ENCODE assay signal across 25 cellular contexts in the genomic region with DNA sequence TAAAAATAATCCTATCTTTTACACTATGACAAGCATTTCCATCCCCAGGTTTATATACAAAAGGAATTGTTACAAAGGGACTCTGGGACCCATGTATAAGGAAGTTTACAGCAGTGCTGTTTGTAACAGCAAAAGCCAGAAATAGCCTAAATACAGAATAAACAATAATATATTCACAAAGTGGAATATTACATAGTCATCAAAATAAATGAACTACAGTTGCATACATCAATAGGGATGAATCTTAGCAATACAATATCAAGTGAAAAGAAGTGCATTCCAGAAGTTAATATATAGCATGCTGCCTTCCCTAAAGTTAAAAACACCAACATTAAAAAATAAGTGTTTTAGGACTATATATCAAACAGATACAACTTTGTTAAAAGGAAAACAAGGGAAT.
DNase-seq lines count a peak whose midpoint lies in the region; ATAC-seq, FAIRE-seq and TF ChIP-seq lines count a peak whose summit lies in the region.
"Had no signal": no experiment of that assay in that cellular context is flagged by ENCODE, and none has a peak within 500 bp of the region (broad histone marks: within the 10 kb centered on the region; RNA-seq: fewer than 3 reads in every experiment).

No MANE protein-coding gene starts in this region.

- H3K9me3 ChIP-seq in HepG2 (ENCODE audit: low read length), result 0 out of 2 replicates have a peak, but pooled peaks cover 4% of the 10 kb centered on the region
- peaks cover 0 to 4% (median 0%) of the 10 kb centered on the region in 4 donors for H3K9me3 ChIP-seq in right lobe of liver
- H3K9me3 ChIP-seq in IMR-90 (ENCODE audit: control insufficient read depth, insufficient read depth, low read length), result peaks cover 5% of the 10 kb centered on the region
- H3K9me3 ChIP-seq in upper lobe of right lung, result no peaks in the 10 kb centered on the region
- H3K9me3 ChIP-seq: BE2C had no signal

- in situ Hi-C loops in HepG2 (cut with HindIII; ENCODE audit: extremely low pct_ligation_motif_present, low pct_unique_long_range_greater_than_20kb) (no loop called here), IMR-90 (cut with MboI; ENCODE audit: low sequenced_read_pairs) (no loop called here)

- H3K4me2 ChIP-seq in HepG2 (ENCODE audit: low read depth, low read length) (no peak overlapping the region), IMR-90 (ENCODE audit: low read depth, low read length) (no peak overlapping the region)
- H3K4me2 ChIP-seq: BLaER1 had no signal

- TF ChIP-seq CTCF in HepG2 (CRISPR knock-in tag; IDR thresholded peaks at IDR 0.05), result no peak
- no peak for TF ChIP-seq CTCF in right lobe of liver (IDR thresholded peaks at IDR 0.05)
- TF ChIP-seq CTCF in IMR-90 (conservative IDR thresholded peaks at IDR 0.05; ENCODE audit: low read depth, low read length), result no peak
- no peak for TF ChIP-seq CTCF in upper lobe of right lung (IDR thresholded peaks at IDR 0.05)

- H3K27me3 ChIP-seq in HepG2 (ENCODE audit: control insufficient read depth in 1 of 2, insufficient read depth in 2 of 2, low read length in 2 of 2), result peaks cover 0 to 4% of the 10 kb centered on the region in 2 experiments; a peak in 2 of 5 replicates
- no peaks in the 10 kb centered on the region for H3K27me3 ChIP-seq in right lobe of liver
- H3K27me3 ChIP-seq in IMR-90 (ENCODE audit: control insufficient read depth, insufficient read depth, low read length), result peaks cover under 1% of the 10 kb centered on the region; the same call in 1 of the 2 replicates
- no peaks in the 10 kb centered on the region for H3K27me3 ChIP-seq in upper lobe of right lung
- H3K27me3 ChIP-seq: BE2C, BLaER1 had no signal

- TF ChIP-seq EP300 in HepG2 (IDR thresholded peaks at IDR 0.05; ENCODE audit: low read depth in 2 of 2, low read length in 2 of 2) (no peak), HepG2 (CRISPR knock-in tag; IDR thresholded peaks at IDR 0.05; ENCODE audit: borderline replicate concordance) (no peak)

- H2BK15ac ChIP-seq in IMR-90 (ENCODE audit: low read depth, low read length), result no peak overlapping the region

- no peak overlapping the region for H3K18ac ChIP-seq in IMR-90 (ENCODE audit: low read depth, low read length)

- H2AFZ ChIP-seq in HepG2 (ENCODE audit: low read length) (no peak overlapping the region), IMR-90 (replicated peaks; ENCODE audit: low read length, poor library complexity) (no peak overlapping the region)

- H3K4me1 ChIP-seq in HepG2 (ENCODE audit: insufficient read depth, low read length) (peaks cover 8% of the 10 kb centered on the region; the same call in 1 of the 2 replicates), right lobe of liver (no peaks in the 10 kb centered on the region), IMR-90 (ENCODE audit: control insufficient read depth, insufficient read depth, low read length) (no peaks in the 10 kb centered on the region), upper lobe of right lung (no peaks in the 10 kb centered on the region)
- H3K4me1 ChIP-seq: BE2C, BLaER1 had no signal

- POLR2A ChIA-PET in HepG2 (lab: Yijun Ruan, JAX) (no interaction called here), IMR-90 (lab: Charles Lee; ENCODE audit: unreplicated experiment) (no interaction called here)

- H3K4me3 ChIP-seq in HepG2 (replicated peaks in 1 of 3; ENCODE audit: insufficient read depth in 1 of 3, low read depth in 2 of 3, low read length in 3 of 3), result no peak overlapping the region
- no peak overlapping the region for H3K4me3 ChIP-seq in right lobe of liver
- H3K4me3 ChIP-seq in IMR-90 (ENCODE audit: insufficient read depth, low read depth, low read length), result no peak overlapping the region
- H3K4me3 ChIP-seq in upper lobe of right lung, result no peak overlapping the region
- H3K4me3 ChIP-seq: BLaER1, GM12878 had no signal

- no peak overlapping the region for H3K9ac ChIP-seq in HepG2 (ENCODE audit: insufficient read depth, low read depth, low read length)
- H3K9ac ChIP-seq in IMR-90 (ENCODE audit: low read depth, low read length), result no peak overlapping the region
- H3K9ac ChIP-seq: BLaER1 had no signal

- H3K36me3 ChIP-seq in HepG2 (replicated peaks in 1 of 2; ENCODE audit: control insufficient read depth in 1 of 2, insufficient read depth in 2 of 2, low read length in 2 of 2) (no peaks in the 10 kb centered on the region), right lobe of liver (no peaks in the 10 kb centered on the region), IMR-90 (ENCODE audit: control insufficient read depth, insufficient read depth, low read length) (no peaks in the 10 kb centered on the region), upper lobe of right lung (no peaks in the 10 kb centered on the region)
- H3K36me3 ChIP-seq: BE2C, BLaER1 had no signal

- TF ChIP-seq POLR2A in HepG2 (IDR thresholded peaks at IDR 0.05; ENCODE audit: insufficient read depth in 1 of 2, low read depth in 2 of 2, low read length in 2 of 2) (no peak), right lobe of liver (IDR thresholded peaks at IDR 0.05) (no peak), IMR-90 (IDR thresholded peaks at IDR 0.05; ENCODE audit: low read depth, low read length) (no peak)

- no peak for FAIRE-seq in HepG2 (lab: Jason Lieb, UNC)
- FAIRE-seq: GM12878, GM12892, GM18507, GM19239 had no signal

- H3K79me1 ChIP-seq in IMR-90 (ENCODE audit: low read depth in 1 of 2, low read length in 2 of 2), result no peaks in the 10 kb centered on the region

- H2AK9ac ChIP-seq in IMR-90 (replicated peaks; ENCODE audit: low read depth, low read length, poor library complexity), result no peak overlapping the region

- intact Hi-C loops in HepG2 (cut with micrococcal nuclease; ENCODE audit: unreplicated experiment), result no loop called here
- intact Hi-C loops in right lobe of liver (cut with DNase I), result no loop called here
- intact Hi-C loops in IMR-90 (cut with micrococcal nuclease), result no loop called here
- intact Hi-C loops in upper lobe of right lung (cut with DNase I), result no loop called here

- H2BK20ac ChIP-seq in IMR-90 (ENCODE audit: low read depth, low read length), result no peak overlapping the region

- DNase-seq in HepG2 (ENCODE audit: low spot score), result no peak
- DNase-seq in right lobe of liver, result no peak
- no peak for DNase-seq in IMR-90
- no peak for DNase-seq in upper lobe of right lung
- DNase-seq: ACHN; BE2C; C1 segment of cervical spinal cord; CD4-positive, alpha-beta memory T cell; CD4-positive, CD25-positive, alpha-beta regulatory T cell; CD8-positive, alpha-beta memory T cell; COR-L47; DMS 273 treated with DMSO at 0.1 percent for 48 hours; DMS153; DMS53; DMS79; DND-41; EL; GDM1 had no signal

- TF ChIP-seq RAD21 in HepG2 (CRISPR knock-in tag; IDR thresholded peaks at IDR 0.05) (no peak), IMR-90 (IDR thresholded peaks at IDR 0.05; ENCODE audit: low read length) (no peak)

- no peaks in the 10 kb centered on the region for H3K9me1 ChIP-seq in IMR-90 (ENCODE audit: insufficient read depth, low read length)

- no peak overlapping the region for H4K5ac ChIP-seq in IMR-90 (ENCODE audit: low read depth, low read length)

- no peak overlapping the region for H3K4ac ChIP-seq in IMR-90 (ENCODE audit: low read depth, low read length)

- H2BK5ac ChIP-seq in IMR-90 (ENCODE audit: low read depth, low read length, poor library complexity, severe bottlenecking), result no peak overlapping the region

- dilution Hi-C loops in IMR-90 (cut with HindIII; ENCODE audit: low sequenced_read_pairs, unreplicated experiment), result no loop called here

- H2BK120ac ChIP-seq in IMR-90 (ENCODE audit: low read depth, low read length), result no peak overlapping the region

- H3K27ac ChIP-seq in HepG2 (ENCODE audit: extremely low read length, insufficient read depth, low read length), result no peak overlapping the region
- no peak overlapping the region for H3K27ac ChIP-seq in right lobe of liver
- H3K27ac ChIP-seq in IMR-90 (ENCODE audit: insufficient read depth, low read length), result no peak overlapping the region
- H3K27ac ChIP-seq in upper lobe of right lung, result no peak overlapping the region
- H3K27ac ChIP-seq: 22Rv1, BLaER1 had no signal

- no peak overlapping the region for H3K14ac ChIP-seq in IMR-90 (replicated peaks; ENCODE audit: low read depth, low read length)

- no peak overlapping the region for H3K56ac ChIP-seq in IMR-90 (ENCODE audit: extremely low read depth, insufficient read depth, low read length)

- H4K8ac ChIP-seq in IMR-90 (ENCODE audit: low read depth in 2 of 2, low read length in 2 of 2), result no peak overlapping the region

- no peak for ATAC-seq in HepG2
- no peak for ATAC-seq in right lobe of liver
- ATAC-seq in IMR-90 (ENCODE audit: low read depth), result no peak
- no peak for ATAC-seq in GM21447 (IDR thresholded peaks at IDR 0.05; ENCODE audit: unreplicated experiment)
- no peak for ATAC-seq in upper lobe of right lung
- ATAC-seq: GM12878 had no signal

- no peaks in the 10 kb centered on the region for H4K20me1 ChIP-seq in HepG2 (ENCODE audit: insufficient read depth, low read length)
- H4K20me1 ChIP-seq in IMR-90 (ENCODE audit: insufficient read depth, low read length), result no peaks in the 10 kb centered on the region
- H4K20me1 ChIP-seq: BLaER1 had no signal

- CTCF ChIA-PET in HepG2 (lab: Yijun Ruan, JAX; ENCODE audit: low intra/inter-chr PET ratio, low total read pairs), result no interaction called here
- CTCF ChIA-PET in IMR-90 (lab: Yijun Ruan, JAX), result interaction anchor here (2.4 kb wide), 1 partner anchor 13 kb away, joined by 8 read pairs; no protein-coding TSS in a partner anchor

- no TSS peak for BruUV-seq in HepG2 (replicated peaks; lab: Mats Ljungman, UMichigan)
- BruUV-seq in IMR-90 (replicated peaks; lab: Mats Ljungman, UMichigan), result no TSS peak

- no peak overlapping the region for H3K23ac ChIP-seq in IMR-90 (ENCODE audit: low read depth, low read length)

- no peak overlapping the region for H2AK5ac ChIP-seq in IMR-90 (ENCODE audit: low read depth, low read length)

- no peaks in the 10 kb centered on the region for H3K79me2 ChIP-seq in HepG2 (ENCODE audit: insufficient read depth, low read length)

- no peak overlapping the region for H4K91ac ChIP-seq in IMR-90 (ENCODE audit: insufficient read depth, low read depth, low read length)

TF ChIP-seq in IMR-90, 13 proteins besides CTCF, POLR2A, EP300 and RAD21:
- TF ChIP-seq MAFK (IDR thresholded peaks at IDR 0.05; ENCODE audit: low read depth, low read length), result peak; percentile 60
- TF ChIP-seq FOS (IDR thresholded peaks at IDR 0.05; ENCODE audit: low read depth, low read length), result no peak
